In the genomic region with DNA sequence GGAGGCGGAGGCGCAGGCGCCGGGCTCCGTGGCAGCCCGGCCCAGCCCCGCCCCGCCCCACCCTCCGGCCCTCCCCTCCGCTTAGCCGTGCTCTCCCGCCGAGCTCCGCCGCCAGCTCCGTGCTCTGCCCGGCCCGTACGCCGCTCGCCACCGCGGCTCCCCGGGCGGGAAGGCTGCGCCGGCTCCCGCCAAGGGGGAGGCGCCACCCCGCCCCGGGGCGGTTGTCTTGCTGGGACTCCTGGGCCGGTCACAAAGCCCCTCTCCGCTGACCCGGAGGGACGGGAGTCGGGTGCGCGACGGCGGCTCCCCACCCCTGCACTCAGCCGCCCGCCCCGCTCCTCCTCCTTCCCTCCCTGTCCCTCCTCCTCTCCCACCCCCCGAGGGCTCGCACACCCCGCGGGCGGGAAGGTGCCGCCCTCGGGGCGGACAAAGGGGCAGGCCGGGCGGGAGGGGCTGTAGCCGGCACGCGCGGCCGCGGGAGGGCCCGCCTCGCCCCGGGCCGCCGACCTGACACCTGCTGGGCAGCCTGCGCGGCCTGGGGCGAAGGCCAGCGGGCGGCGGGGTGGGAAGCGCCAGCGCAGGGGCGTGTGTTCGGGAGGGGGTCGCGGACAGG, we compare ENCODE assay signal across 8 cellular contexts. TPM values are rescaled to one million over a fixed set of nuclear protein-coding genes. Genes with fewer than 3 reads are reported as not detected.
A peak's percentile ranks its signal among the peaks of the same experiment; 100 is the strongest.
DNase-seq lines count a peak whose midpoint lies in the region; ATAC-seq and TF ChIP-seq lines count a peak whose summit lies in the region.

No MANE protein-coding gene starts in this region.

- no peak for TF ChIP-seq CTCF in GM13977 (IDR thresholded peaks at IDR 0.05; ENCODE audit: extremely low read depth, insufficient read depth, missing control alignments)
- TF ChIP-seq CTCF in NB4 (IDR thresholded peaks at IDR 0.05; ENCODE audit: low read depth, low read length): no peak
- no peak for TF ChIP-seq CTCF in WERI-Rb-1 (IDR thresholded peaks at IDR 0.05; ENCODE audit: low read depth, low read length)

- H3K27me3 ChIP-seq in ACC112 (ENCODE audit: insufficient read depth, low read length) (peaks cover 80% of the 10 kb centered on the region), WERI-Rb-1 (ENCODE audit: insufficient read depth, low read depth, severe bottlenecking) (peaks cover 50% of the 10 kb centered on the region)

- no peak overlapping the region for H3K27ac ChIP-seq in ACC112 (ENCODE audit: low read depth, low read length)
- H3K27ac ChIP-seq in WERI-Rb-1: peak overlapping the region; percentile 58

- no peaks in the 10 kb centered on the region for H3K9me3 ChIP-seq in WERI-Rb-1 (ENCODE audit: severe bottlenecking)

- H3K4me1 ChIP-seq in ACC112 (ENCODE audit: control insufficient read depth, insufficient read depth, low read length, unreplicated experiment): no peaks in the 10 kb centered on the region

- no peak overlapping the region for H2AFZ ChIP-seq in ACC112 (ENCODE audit: low read length, unreplicated experiment)

- intact Hi-C loops in Right ventricle myocardium superior (cut with DNase I) (no loop called here), sciatic nerve (cut with DNase I) (no loop called here)

- DNase-seq in GM13977 (ENCODE audit: low spot score): peak; percentile 84
- DNase-seq in NB4 (ENCODE audit: low read depth): peak; percentile 66
- DNase-seq in WERI-Rb-1: peak; percentile 80
- DNase-seq in Right ventricle myocardium superior: peak; percentile 51
- peak; percentile 60 for DNase-seq in sciatic nerve (ENCODE audit: low spot score)
- no peak for DNase-seq in stimulated activated naive CD4-positive, alpha-beta T cell (lab: John Stamatoyannopoulos, UW)

- H3K79me2 ChIP-seq in ACC112 (ENCODE audit: control insufficient read depth, insufficient read depth, low read length, unreplicated experiment): no peaks in the 10 kb centered on the region

- peak overlapping the region; percentile 73 for H3K4me3 ChIP-seq in ACC112 (ENCODE audit: low read depth, low read length)
- H3K4me3 ChIP-seq in NB4 (ENCODE audit: low read depth, low read length): no peak overlapping the region
- peak overlapping the region; percentile 55 for H3K4me3 ChIP-seq in WERI-Rb-1 (ENCODE audit: low read depth, low read length)

- in situ Hi-C loops in GM13977 (cut with MboI; ENCODE audit: low pct_unique_long_range_greater_than_20kb, low sequenced_read_pairs, unreplicated experiment): no loop called here

- peak; percentile 93 for ATAC-seq in HG02642 (IDR thresholded peaks at IDR 0.05; ENCODE audit: poor library complexity, unreplicated experiment)
- peak; percentile 95 for ATAC-seq in Right ventricle myocardium superior (ENCODE audit: poor library complexity)
- peak; percentile 57 for ATAC-seq in sciatic nerve

- peak; percentile 1 for TF ChIP-seq POLR2A in NB4 (IDR thresholded peaks at IDR 0.05; ENCODE audit: extremely low read depth, insufficient read length)

- H3K36me3 ChIP-seq in ACC112 (ENCODE audit: insufficient read depth, low read length): no peaks in the 10 kb centered on the region
- H3K36me3 ChIP-seq in WERI-Rb-1: no peaks in the 10 kb centered on the region

RNA-seq across cellular contexts. Expression of gene SP8, which starts 11.5 kb away (rescaled TPM):
- total RNA-seq in Right ventricle myocardium superior (not detected), sciatic nerve (not detected)

Comparison
In these comparisons a context has a peak if more than half of its experiments do, and no peak if none do; other contexts are left out.
1. DNase-seq: peak in GM13977 (single experiment), NB4 (single experiment), WERI-Rb-1 (single experiment), Right ventricle myocardium superior (single experiment) and sciatic nerve (single experiment); none in stimulated activated naive CD4-positive, alpha-beta T cell (0 of 6).
2. Peak in every context shown above with its lines, with median percentiles within 50 percentile points of each other: ATAC-seq.